Comparison of ENCODE assay signal across 8 cellular contexts in genomic region chr4:128600996-128601857, GRCh38.
A peak's percentile ranks its signal among the peaks of the same experiment; 100 is the strongest.
DNase-seq lines count a peak whose midpoint lies in the region; ATAC-seq, FAIRE-seq and TF ChIP-seq lines count a peak whose summit lies in the region.

No MANE protein-coding gene starts in this region.

- H3K4me3 ChIP-seq in AG04449 (ENCODE audit: low read depth, low read length) (no peak overlapping the region), adipocyte (ENCODE audit: low read length) (peak overlapping the region; percentile 30), small intestine (ENCODE audit: low read depth in 1 of 2, low read length in 2 of 2) (no peak overlapping the region)

- H3K36me3 ChIP-seq in adipocyte (ENCODE audit: control insufficient read depth, insufficient read depth, low read length, severe bottlenecking) (no peaks in the 10 kb centered on the region), small intestine (ENCODE audit: control insufficient read depth in 2 of 2, insufficient read depth in 2 of 2, low read length in 2 of 2) (no peaks in the 10 kb centered on the region)

- H3K27me3 ChIP-seq in adipocyte (replicated peaks; ENCODE audit: control insufficient read depth, insufficient read depth, low read length) (no peaks in the 10 kb centered on the region), small intestine (ENCODE audit: control insufficient read depth in 2 of 2, insufficient read depth in 2 of 2, low read length in 2 of 2) (no peaks in the 10 kb centered on the region)

- peak overlapping the region in 1 of 2 donors; percentile 48 for H3K27ac ChIP-seq in small intestine (ENCODE audit: low read depth in 1 of 2, low read length in 1 of 2)

- peaks cover 37% of the 10 kb centered on the region for H3K4me1 ChIP-seq in adipocyte (ENCODE audit: control insufficient read depth, insufficient read depth, low read length)
- peaks cover 7 to 14% of the 10 kb centered on the region in 2 donors for H3K4me1 ChIP-seq in small intestine (ENCODE audit: control insufficient read depth in 2 of 2, insufficient read depth in 1 of 2, low read depth in 1 of 2, low read length in 1 of 2)

- CTCF ChIA-PET in AG04449 (lab: Yijun Ruan, JAX): interaction anchor here (1.0 to 3.8 kb wide), 6 partner anchors 10 to 262 kb away, joined by 3 to 21 read pairs (median 4); no protein-coding TSS in a partner anchor

- WGBS in small intestine, 3 donors: 40 to 56% (median 47%) methylated on average over 14 of the region's 14 CpGs

- DNase-seq in AG04449 (ENCODE audit: low read depth, low spot score) (peak; percentile 82), HuH-7.5 (ENCODE audit: low spot score) (peak; percentile 7), adipocyte (ENCODE audit: low read depth) (peak; percentile 83), hepatic stellate cell (ENCODE audit: low spot score) (peak; percentile 57), small intestine (peak; percentile 76)

- peak overlapping the region; percentile 72 for H3K9ac ChIP-seq in adipocyte (ENCODE audit: low read length)

- POLR2A ChIA-PET in AG04449 (lab: Yijun Ruan, JAX): interaction anchor here (0.5 to 1.0 kb wide), 3 partner anchors 47 to 209 kb away, joined by 3 to 7 read pairs (median 4); no protein-coding TSS in a partner anchor

- TF ChIP-seq CTCF in AG04449 (IDR thresholded peaks at IDR 0.05; ENCODE audit: insufficient read depth, low read length, missing control alignments): no peak

- H3K9me3 ChIP-seq in adipocyte (ENCODE audit: control insufficient read depth, low read length) (no peaks in the 10 kb centered on the region), small intestine (ENCODE audit: control insufficient read depth, low read depth) (no peaks in the 10 kb centered on the region)

- no peak for ATAC-seq in HG02678 (IDR thresholded peaks at IDR 0.05; ENCODE audit: unreplicated experiment)
- no peak for ATAC-seq in HG03469 (IDR thresholded peaks at IDR 0.05; ENCODE audit: unreplicated experiment)
- ATAC-seq in GM19395 (IDR thresholded peaks at IDR 0.05; ENCODE audit: unreplicated experiment): no peak

- FAIRE-seq in small intestine (lab: Jason Lieb, UNC): no peak

Comparison
In these comparisons a context has a peak if more than half of its experiments do, and no peak if none do; other contexts are left out.
1. DNase-seq: peak in every context shown above with its lines; median percentile 83 in adipocyte; 82 in AG04449; 76 in small intestine; 57 in hepatic stellate cell; 7 in HuH-7.5.